9 cellular contexts compared by ENCODE assay signal in genomic region chr12:123142948-123143752, GRCh38. TPM values are rescaled to one million over a fixed set of nuclear protein-coding genes. Genes with fewer than 3 reads are reported as not detected.
A peak's percentile ranks its signal among the peaks of the same experiment; 100 is the strongest.
DNase-seq lines count a peak whose midpoint lies in the region; ATAC-seq and TF ChIP-seq lines count a peak whose summit lies in the region.
"Had no signal": no experiment of that assay in that cellular context is flagged by ENCODE, and none has a peak within 500 bp of the region (broad histone marks: within the 10 kb centered on the region; RNA-seq: fewer than 3 reads in every experiment).

No MANE protein-coding gene starts in this region.

- no peak overlapping the region for H3K4me3 Mint-ChIP-seq in stimulated activated naive CD8-positive, alpha-beta T cell treated with anti-CD3 and anti-CD28 coated beads, Interleukin-15, amount 100 ng/mL, for 72 hours
- H3K4me3 Mint-ChIP-seq: activated naive CD4-positive, alpha-beta T cell treated with anti-CD3 and anti-CD28 coated beads, Interleukin-2, amount 50 U/mL, for 24 hours had no signal

- H3K27ac Mint-ChIP-seq in stimulated activated naive CD8-positive, alpha-beta T cell treated with anti-CD3 and anti-CD28 coated beads, Interleukin-15, amount 100 ng/mL, for 72 hours: no peak overlapping the region
- H3K27ac Mint-ChIP-seq: activated naive CD4-positive, alpha-beta T cell treated with anti-CD3 and anti-CD28 coated beads, Interleukin-2, amount 50 U/mL, for 24 hours had no signal

- no peak for DNase-seq in stimulated activated naive CD8-positive, alpha-beta T cell treated with anti-CD3 and anti-CD28 coated beads, Interleukin-15, Interleukin-2, amounts not matched to agents 100 U/mL and 50 U/mL, for 24 hours
- no peak for DNase-seq in stimulated activated naive CD8-positive, alpha-beta T cell treated with anti-CD3 and anti-CD28 coated beads, Interleukin-15, amount 100 ng/mL, for 72 hours
- DNase-seq in UCSD-AML1 (lab: John Stamatoyannopoulos, UW; ENCODE audit: unreplicated experiment) (peak; percentile 58), lower lobe of right lung (peak; percentile 83), cerebellar nuclear complex (lab: John Stamatoyannopoulos, UW) (no peak), OCI-M2 (lab: John Stamatoyannopoulos, UW; ENCODE audit: unreplicated experiment) (no peak)
- DNase-seq in activated CD4-positive, alpha-beta T cell treated with anti-CD3 and anti-CD28 coated beads, Interleukin-2, amount 50 U/mL, for 1 hour: no peak
- DNase-seq in effector CD4-positive, alpha-beta T cell: no peak

- no peaks in the 10 kb centered on the region for H3K36me3 ChIP-seq in lower lobe of right lung

- peaks cover 49% of the 10 kb centered on the region for H3K4me1 ChIP-seq in lower lobe of right lung

- peaks cover 51% of the 10 kb centered on the region for H3K4me1 Mint-ChIP-seq in stimulated activated naive CD8-positive, alpha-beta T cell treated with anti-CD3 and anti-CD28 coated beads, Interleukin-15, amount 100 ng/mL, for 72 hours

- no peak for TF ChIP-seq CTCF in lower lobe of right lung (IDR thresholded peaks at IDR 0.05)

- H3K27me3 Mint-ChIP-seq in stimulated activated naive CD8-positive, alpha-beta T cell treated with anti-CD3 and anti-CD28 coated beads, Interleukin-15, amount 100 ng/mL, for 72 hours: no peaks in the 10 kb centered on the region
- H3K27me3 Mint-ChIP-seq: activated naive CD4-positive, alpha-beta T cell treated with anti-CD3 and anti-CD28 coated beads, Interleukin-2, amount 50 U/mL, for 24 hours had no signal

- H3K9me3 ChIP-seq in lower lobe of right lung: no peaks in the 10 kb centered on the region

- H3K9me3 Mint-ChIP-seq in stimulated activated naive CD8-positive, alpha-beta T cell treated with anti-CD3 and anti-CD28 coated beads, Interleukin-15, amount 100 ng/mL, for 72 hours: no peaks in the 10 kb centered on the region
- H3K9me3 Mint-ChIP-seq: activated naive CD4-positive, alpha-beta T cell treated with anti-CD3 and anti-CD28 coated beads, Interleukin-2, amount 50 U/mL, for 24 hours had no signal

- intact Hi-C loops in lower lobe of right lung (cut with DNase I): no loop called here

- ATAC-seq in stimulated activated naive CD8-positive, alpha-beta T cell treated with anti-CD3 and anti-CD28 coated beads, Interleukin-15, Interleukin-2, amounts not matched to agents 100 U/mL and 50 U/mL, for 24 hours: peak; percentile 47
- ATAC-seq in stimulated activated naive CD8-positive, alpha-beta T cell treated with anti-CD3 and anti-CD28 coated beads, Interleukin-15, amount 100 ng/mL, for 72 hours: no peak
- peak; percentile 93 for ATAC-seq in lower lobe of right lung

- H3K4me3 ChIP-seq in lower lobe of right lung: no peak overlapping the region

- H3K27me3 ChIP-seq in lower lobe of right lung (ENCODE audit: low read depth): no peaks in the 10 kb centered on the region

- H3K27ac ChIP-seq in lower lobe of right lung: peak overlapping the region; percentile 78

RNA-seq across cellular contexts. Expression of gene PITPNM2, which starts 7.7 kb away (rescaled TPM):
- total RNA-seq in lower lobe of right lung: 29.9 TPM

Comparison
In these comparisons a context has a peak if more than half of its experiments do, and no peak if none do; other contexts are left out.
1. DNase-seq: peak in UCSD-AML1 (single experiment) and lower lobe of right lung (single experiment); none in stimulated activated naive CD8-positive, alpha-beta T cell treated with anti-CD3 and anti-CD28 coated beads, Interleukin-15, Interleukin-2, amounts not matched to agents 100 U/mL and 50 U/mL, for 24 hours (single experiment), stimulated activated naive CD8-positive, alpha-beta T cell treated with anti-CD3 and anti-CD28 coated beads, Interleukin-15, amount 100 ng/mL, for 72 hours (0 of 2), activated CD4-positive, alpha-beta T cell treated with anti-CD3 and anti-CD28 coated beads, Interleukin-2, amount 50 U/mL, for 1 hour (single experiment), cerebellar nuclear complex (0 of 2), effector CD4-positive, alpha-beta T cell (single experiment) and OCI-M2 (single experiment).